ENCODE assay signal across 8 cellular contexts in genomic region chr18:74395006-74395405, GRCh38.
"Had no signal": no experiment of that assay in that cellular context is flagged by ENCODE, and none has a peak within 500 bp of the region (broad histone marks: within the 10 kb centered on the region; RNA-seq: fewer than 3 reads in every experiment).

No MANE protein-coding gene starts in this region.

- DNase-seq: GOT3, H7, HFFc6, KBM-7 had no signal

- H3K9me3 Mint-ChIP-seq: HFFc6 had no signal

- H3K4me1 ChIP-seq: HAP-1 had no signal

- H3K4me3 Mint-ChIP-seq: HFFc6, IgD-negative memory B cell had no signal

- H3K4me2 ChIP-seq: KMS-11 had no signal

- ATAC-seq: HCT116 had no signal

- H3K36me3 Mint-ChIP-seq: IgD-negative memory B cell had no signal

- H3K27ac Mint-ChIP-seq: HFFc6, IgD-negative memory B cell had no signal

- H3K4me3 ChIP-seq: HAP-1 had no signal

- H3K9me3 ChIP-seq: HAP-1 had no signal

- H3K9ac ChIP-seq: KMS-11 had no signal

- H3K27ac ChIP-seq: KMS-11 had no signal

- H3K36me3 ChIP-seq: HAP-1 had no signal
